ENCODE assay signal across 3 cellular contexts in the genomic region with DNA sequence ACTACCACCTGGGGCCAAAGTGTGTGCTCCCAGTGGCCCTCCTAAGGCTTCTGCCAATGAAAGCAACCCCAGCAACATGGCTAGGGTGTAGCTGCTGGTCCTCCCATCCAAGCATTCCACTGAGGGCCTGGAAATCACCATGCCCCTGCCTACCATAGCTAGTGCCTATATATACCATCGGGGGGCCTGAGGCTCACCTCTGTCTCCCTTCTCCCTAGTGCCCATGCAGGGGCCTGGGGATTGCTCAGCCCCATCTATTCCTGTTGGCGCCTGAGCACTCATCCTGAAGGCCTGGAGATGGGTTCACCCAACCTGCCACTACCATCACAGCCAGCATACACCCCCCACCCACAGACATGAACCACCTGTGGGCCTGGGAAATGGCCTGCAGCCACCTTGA.
"Had no signal": no experiment of that assay in that cellular context is flagged by ENCODE, and none has a peak within 500 bp of the region (broad histone marks: within the 10 kb centered on the region; RNA-seq: fewer than 3 reads in every experiment).

No MANE protein-coding gene starts in this region.

- H3K4me3 ChIP-seq: GM12878 had no signal

- ATAC-seq: GM12878 had no signal

- DNase-seq: GDM1, GF-D8 had no signal
